In genomic region chr3:121654493-121655385, GRCh38 we compare ENCODE assay signal across 10 cellular contexts. TPM values are rescaled to one million over a fixed set of nuclear protein-coding genes. Genes with fewer than 3 reads are reported as not detected.
DNase-seq lines count a peak whose midpoint lies in the region; ATAC-seq, FAIRE-seq and TF ChIP-seq lines count a peak whose summit lies in the region.
"Had no signal": no experiment of that assay in that cellular context is flagged by ENCODE, and none has a peak within 500 bp of the region (broad histone marks: within the 10 kb centered on the region; RNA-seq: fewer than 3 reads in every experiment).

No MANE protein-coding gene starts in this region.

- no peak for TF ChIP-seq CTCF in mucosa of descending colon (IDR thresholded peaks at IDR 0.05)
- no peak for TF ChIP-seq CTCF in HFFc6 (IDR thresholded peaks at IDR 0.05)

- no peaks in the 10 kb centered on the region for H3K9me3 ChIP-seq in mucosa of descending colon

- FAIRE-seq in GM18507 (lab: Jason Lieb, UNC), result peak; percentile 92

- intact Hi-C loops in mucosa of descending colon (cut with DNase I, micrococcal nuclease), result no loop called here

- H3K4me1 ChIP-seq in mucosa of descending colon (ENCODE audit: low read depth), result no peaks in the 10 kb centered on the region
- H3K4me1 ChIP-seq: sigmoid colon had no signal

- H3K9me3 Mint-ChIP-seq in HFFc6, result no peaks in the 10 kb centered on the region

- no peak overlapping the region for H3K4me3 ChIP-seq in mucosa of descending colon
- H3K4me3 ChIP-seq: PC-9, sigmoid colon had no signal

- ATAC-seq in GM21390 (IDR thresholded peaks at IDR 0.05; ENCODE audit: unreplicated experiment) (peak; percentile 82), HG03457 (IDR thresholded peaks at IDR 0.05; ENCODE audit: unreplicated experiment) (peak; percentile 55), mucosa of descending colon (peak; percentile 47)

- peaks cover 6% of the 10 kb centered on the region for H3K4me1 Mint-ChIP-seq in HFFc6 (ENCODE audit: low read depth)

- DNase-seq in GM18507 (ENCODE audit: extremely low spot score, insufficient read length, low read depth) (no peak), mucosa of descending colon (no peak), NCI-H2029 treated with DMSO at 0.1 percent for 48 hours (lab: John Stamatoyannopoulos, UW) (no peak), HFFc6 (no peak), hepatic stellate cell (ENCODE audit: low spot score) (no peak)
- DNase-seq: activated CD8-positive, alpha-beta memory T cell treated with anti-CD3 and anti-CD28 coated beads, Interleukin-2, amount 50 U/mL, for 48 hours; PC-9; sigmoid colon had no signal

- no peak overlapping the region for H3K27ac Mint-ChIP-seq in HFFc6

- no peaks in the 10 kb centered on the region for H3K36me3 ChIP-seq in mucosa of descending colon (ENCODE audit: low read depth)
- H3K36me3 ChIP-seq: sigmoid colon had no signal

- no peaks in the 10 kb centered on the region for H3K36me3 Mint-ChIP-seq in HFFc6 (ENCODE audit: low read depth)

- no peak overlapping the region for H3K4me3 Mint-ChIP-seq in HFFc6

- H3K27me3 Mint-ChIP-seq in HFFc6 (ENCODE audit: insufficient read depth), result no peaks in the 10 kb centered on the region; the same call in 1 of the 2 replicates

RNA-seq across cellular contexts. Expression of gene HCLS1, which starts 6.0 kb away (rescaled TPM):
- 10 to 100 TPM in 2 of 3 donors, 1 to 10 TPM in 1; 8.8 to 32.1 (median 23.5) TPM for total RNA-seq in mucosa of descending colon
- total RNA-seq in HFFc6 (2021; fragmentation: NEBNext Ultra II Directional; extraction: Animal tissue kit (Norgen Biotek cat#: 25700)), result 1 to 10 TPM in 5 of 6 experiments, under 1 TPM in 1; 0.47 to 6.6 (median 5.3) TPM
